ENCODE assay signal across 10 cellular contexts in genomic region chr5:139733698-139734491, GRCh38.
A peak's percentile ranks its signal among the peaks of the same experiment; 100 is the strongest.
DNase-seq lines count a peak whose midpoint lies in the region; ATAC-seq, FAIRE-seq and TF ChIP-seq lines count a peak whose summit lies in the region.
"Had no signal": no experiment of that assay in that cellular context is flagged by ENCODE, and none has a peak within 500 bp of the region (broad histone marks: within the 10 kb centered on the region; RNA-seq: fewer than 3 reads in every experiment).

No MANE protein-coding gene starts in this region.

- H3K79me2 ChIP-seq in PC-3 (ENCODE audit: low read length) (no peaks in the 10 kb centered on the region), H1 (ENCODE audit: control insufficient read depth in 1 of 2, insufficient read depth in 2 of 2, low read length in 2 of 2) (no peaks in the 10 kb centered on the region)

- no peak overlapping the region for H3K56ac ChIP-seq in H1 (replicated peaks; ENCODE audit: insufficient read length, low read depth, low read length)

- no peak for TF ChIP-seq RAD21 in H1 (IDR thresholded peaks at IDR 0.05 in 1 of 2, conservative IDR thresholded peaks at IDR 0.05 in 1 of 2; ENCODE audit: low read depth in 2 of 2, low read length in 2 of 2)

- H2BK120ac ChIP-seq in H1 (replicated peaks; ENCODE audit: low read depth, low read length) = no peak overlapping the region

- TF ChIP-seq POLR2A in H1 (IDR thresholded peaks at IDR 0.05; ENCODE audit: control extremely low read depth in 1 of 2, low read depth in 2 of 2, low read length in 2 of 2) = no peak
- no peak for TF ChIP-seq POLR2A in thyroid gland (IDR thresholded peaks at IDR 0.05)

- no peak for TF ChIP-seq CTCF in PC-3 (conservative IDR thresholded peaks at IDR 0.05; ENCODE audit: low read depth, low read length)
- no peak for TF ChIP-seq CTCF in H1 (IDR thresholded peaks at IDR 0.05; ENCODE audit: control extremely low read depth in 1 of 3, insufficient read depth in 1 of 3, low read depth in 1 of 3, low read length in 3 of 3)
- no peak for TF ChIP-seq CTCF in thyroid gland (IDR thresholded peaks at IDR 0.05)

- H4K91ac ChIP-seq in H1 (replicated peaks; ENCODE audit: insufficient read length, low read length) = peak overlapping the region; percentile 54

- 0 out of 2 replicates have a peak overlapping the region, but pooled peaks have one; percentile 24 for H2AK5ac ChIP-seq in H1 (ENCODE audit: low read depth, low read length)

- no peak for FAIRE-seq in H1 (lab: Jason Lieb, UNC)

- POLR2A ChIA-PET in PC-3 (lab: Charles Lee; ENCODE audit: unreplicated experiment) = no interaction called here
- POLR2A ChIA-PET in H1 (lab: Charles Lee; ENCODE audit: partially characterized antibody) = interaction anchor here (0.9 to 1.5 kb wide), 4 partner anchors 10 to 25 kb away, joined by 3 to 4 read pairs (median 3); no protein-coding TSS in a partner anchor

- TF ChIP-seq EP300 in H1 (IDR thresholded peaks at IDR 0.05; ENCODE audit: borderline replicate concordance in 1 of 2, low read depth in 2 of 2, low read length in 2 of 2) = no peak

- H4K5ac ChIP-seq in H1 (ENCODE audit: insufficient read length, low read depth, low read length) = peak overlapping the region; percentile 12

- no peak overlapping the region; the same call in none of the 2 replicates for H3K18ac ChIP-seq in H1 (ENCODE audit: extremely low read depth, low read length)

- peak overlapping the region; percentile 88; the same call in 1 of the 2 replicates for H2BK15ac ChIP-seq in H1 (ENCODE audit: low read length)

- intact Hi-C loops in PC-3 (cut with micrococcal nuclease) = no loop called here
- intact Hi-C loops in thyroid gland (cut with DNase I) = no loop called here

- H3K27me3 ChIP-seq in PC-3 (ENCODE audit: low read length) (no peaks in the 10 kb centered on the region), H1 (replicated peaks in 1 of 4; ENCODE audit: control insufficient read depth in 3 of 4, extremely low read depth in 1 of 4, insufficient read depth in 3 of 4, low read length in 3 of 4) (no peaks in the 10 kb centered on the region), thyroid gland (no peaks in the 10 kb centered on the region)

- DNase-seq in PC-3 = no peak
- DNase-seq in H1 (ENCODE audit: low read depth in 1 of 2, low spot score in 2 of 2) = peak in 1 of 2 experiments; percentile 59
- DNase-seq in mucosa of gallbladder (ENCODE audit: low spot score) = peak; percentile 70
- DNase-seq in thyroid gland = peak; percentile 70 to 79
- no peak for DNase-seq in NCI-H345 (lab: John Stamatoyannopoulos, UW)
- DNase-seq in amniotic stem cell (lab: John Stamatoyannopoulos, UW) = no peak
- no peak for DNase-seq in HPDE6-E6E7 (ENCODE audit: extremely low spot score)
- DNase-seq: stimulated activated naive CD4-positive, alpha-beta T cell treated with Interleukin-2 at 50 U/mL for 16 hours had no signal

- H3K9me2 ChIP-seq in PC-3 (replicated peaks; ENCODE audit: low read length) = no peaks in the 10 kb centered on the region

- H2BK20ac ChIP-seq in H1 (ENCODE audit: low read length) = no peak overlapping the region

- no peak overlapping the region for H3K4me3 ChIP-seq in PC-3 (ENCODE audit: low read length)
- H3K4me3 ChIP-seq in H1 (ENCODE audit: extremely low read depth in 1 of 4, insufficient read depth in 2 of 4, low read depth in 3 of 4, low read length in 4 of 4) = no peak overlapping the region
- H3K4me3 ChIP-seq in thyroid gland (replicated peaks in 1 of 3) = no peak overlapping the region
- H3K4me3 ChIP-seq: lung had no signal

- H4K8ac ChIP-seq in H1 (ENCODE audit: extremely low read depth, insufficient read depth, low read length) = peak overlapping the region; percentile 81

- H3K4ac ChIP-seq in H1 (replicated peaks; ENCODE audit: insufficient read length, low read depth, low read length) = no peak overlapping the region

- no peaks in the 10 kb centered on the region for H3K36me3 ChIP-seq in PC-3 (ENCODE audit: low read depth, low read length)
- no peaks in the 10 kb centered on the region for H3K36me3 ChIP-seq in H1 (ENCODE audit: control insufficient read depth in 2 of 4, insufficient read depth in 4 of 4, low read length in 3 of 4)
- H3K36me3 ChIP-seq in thyroid gland = no peaks in the 10 kb centered on the region

- ATAC-seq in PC-3 (peak; percentile 56), HG02884 (IDR thresholded peaks at IDR 0.05; ENCODE audit: unreplicated experiment) (no peak)

- H3K14ac ChIP-seq in H1 (ENCODE audit: insufficient read length) = no peak overlapping the region

- H3K9ac ChIP-seq in PC-3 (ENCODE audit: low read length) = no peak overlapping the region
- H3K9ac ChIP-seq in H1 (replicated peaks in 1 of 4; ENCODE audit: extremely low read depth in 1 of 4, low read depth in 3 of 4, low read length in 3 of 4) = no peak overlapping the region; a peak in 1 of 7 replicates

- H3F3A ChIP-seq in PC-3 (ENCODE audit: low read length, unreplicated experiment) = no peaks in the 10 kb centered on the region

- CTCF ChIA-PET in PC-3 (lab: Charles Lee) (no interaction called here), H1 (lab: Charles Lee; ENCODE audit: partially characterized antibody) (interaction anchor here (0.9 to 4.3 kb wide), 5 partner anchors 10 to 98 kb away, joined by 4 to 25 read pairs (median 5); no protein-coding TSS in a partner anchor)

- H3K4me2 ChIP-seq in PC-3 (ENCODE audit: low read length) (no peak overlapping the region), H1 (ENCODE audit: insufficient read depth in 1 of 2, low read depth in 2 of 2, low read length in 2 of 2) (no peak overlapping the region)

- peak overlapping the region; percentile 87 for H2BK12ac ChIP-seq in H1 (ENCODE audit: low read depth, low read length)

- H3K23me2 ChIP-seq in H1 (ENCODE audit: low read depth, low read length) = no peaks in the 10 kb centered on the region

- H3K27ac ChIP-seq in PC-3 (ENCODE audit: low read length) (no peak overlapping the region), H1 (ENCODE audit: low read depth, low read length) (no peak overlapping the region), thyroid gland (peak overlapping the region in 2 of 3 donors; percentile 53 to 62)

- H4K20me1 ChIP-seq in PC-3 (ENCODE audit: low read length) = no peaks in the 10 kb centered on the region
- no peaks in the 10 kb centered on the region for H4K20me1 ChIP-seq in H1 (replicated peaks in 1 of 2; ENCODE audit: control insufficient read depth in 1 of 2, insufficient read depth in 2 of 2, low read length in 2 of 2)

- H3K9me3 ChIP-seq in PC-3 (ENCODE audit: low read length) (no peaks in the 10 kb centered on the region), H1 (ENCODE audit: insufficient read depth in 2 of 2, low read depth in 1 of 2, low read length in 1 of 2) (no peaks in the 10 kb centered on the region), thyroid gland (no peaks in the 10 kb centered on the region)

- H2AFZ ChIP-seq in PC-3 (ENCODE audit: low read length) = no peak overlapping the region
- peak overlapping the region; percentile 4; the same call in 1 of the 2 replicates for H2AFZ ChIP-seq in H1 (ENCODE audit: low read length)

- H3K79me1 ChIP-seq in H1 (ENCODE audit: low read depth, low read length) = no peaks in the 10 kb centered on the region

- no TSS peak for BruUV-seq in PC-3 (replicated peaks; lab: Mats Ljungman, UMichigan)

- peak overlapping the region; percentile 44; the same call in 1 of the 2 replicates for H2BK5ac ChIP-seq in H1 (ENCODE audit: low read depth, low read length)

- no peak overlapping the region for H3K23ac ChIP-seq in H1 (ENCODE audit: insufficient read length)

- H3K4me1 ChIP-seq in PC-3 (ENCODE audit: insufficient read depth, low read length) (no peaks in the 10 kb centered on the region), H1 (replicated peaks in 1 of 4; ENCODE audit: control insufficient read depth in 3 of 4, insufficient read depth in 4 of 4, low read length in 3 of 4) (peaks cover 0 to 19% (median 10%) of the 10 kb centered on the region in 4 experiments; a peak in 6 of 7 replicates), thyroid gland (peaks cover 12 to 17% of the 10 kb centered on the region in 2 donors)

- 79% methylated on average over 21 of the region's 21 CpGs; no CpG with 5 or more reads in 1 of the 2 experiments for WGBS in H1 (ENCODE audit: extremely low coverage in 1 of 2, insufficient coverage in 1 of 2, insufficient read length in 1 of 2, insufficient replicate concordance in 2 of 2, low coverage in 1 of 2, low lambda C conversion rate in 2 of 2, missing lambda C conversion rate in 1 of 2), 2 experiments
- 63 to 64% methylated on average over 19 of the region's 21 CpGs for WGBS in thyroid gland, 2 donors

TF ChIP-seq in H1, 55 proteins besides CTCF, POLR2A, EP300 and RAD21:
- TF ChIP-seq MAFK (IDR thresholded peaks at IDR 0.05; ENCODE audit: low read depth, low read length) (no peak), GTF2F1 (IDR thresholded peaks at IDR 0.05; ENCODE audit: borderline replicate concordance, low read depth, low read length) (no peak)
- TF ChIP-seq, protein P1, sequence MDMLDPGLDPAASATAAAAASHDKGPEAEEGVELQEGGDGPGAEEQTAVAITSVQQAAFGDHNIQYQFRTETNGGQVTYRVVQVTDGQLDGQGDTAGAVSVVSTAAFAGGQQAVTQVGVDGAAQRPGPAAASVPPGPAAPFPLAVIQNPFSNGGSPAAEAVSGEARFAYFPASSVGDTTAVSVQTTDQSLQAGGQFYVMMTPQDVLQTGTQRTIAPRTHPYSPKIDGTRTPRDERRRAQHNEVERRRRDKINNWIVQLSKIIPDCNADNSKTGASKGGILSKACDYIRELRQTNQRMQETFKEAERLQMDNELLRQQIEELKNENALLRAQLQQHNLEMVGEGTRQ (IDR thresholded peaks at IDR 0.05; ENCODE audit: low read length) = no peak

Comparison
In these comparisons a context has a peak if more than half of its experiments do, and no peak if none do; other contexts are left out.
1. DNase-seq: peak in mucosa of gallbladder (single experiment) and thyroid gland (2 of 2); none in PC-3 (single experiment), NCI-H345 (single experiment), amniotic stem cell (single experiment) and HPDE6-E6E7 (single experiment).
2. H3K27ac ChIP-seq: peak in thyroid gland (2 of 3); none in PC-3 (single experiment) and H1 (single experiment).